In genomic region chr3:164521644-164522043, GRCh38 we compare ENCODE assay signal across 5 cellular contexts.
"Had no signal": no experiment of that assay in that cellular context is flagged by ENCODE, and none has a peak within 500 bp of the region (broad histone marks: within the 10 kb centered on the region; RNA-seq: fewer than 3 reads in every experiment).

No MANE protein-coding gene starts in this region.

- H3K27ac Mint-ChIP-seq: GM23338, H9 had no signal

- DNase-seq: H9, HCEC 1CT, IMR-90 had no signal

- H3K4me1 Mint-ChIP-seq: GM23338, H9 had no signal

- ATAC-seq: GM23338, K562 had no signal

- H3K4me2 ChIP-seq: GM23338 had no signal

- H3K4me3 Mint-ChIP-seq: GM23338, H9 had no signal

- H3K4me3 ChIP-seq: GM23338, K562 had no signal
